ENCODE assay signal across 3 cellular contexts in the genomic region with DNA sequence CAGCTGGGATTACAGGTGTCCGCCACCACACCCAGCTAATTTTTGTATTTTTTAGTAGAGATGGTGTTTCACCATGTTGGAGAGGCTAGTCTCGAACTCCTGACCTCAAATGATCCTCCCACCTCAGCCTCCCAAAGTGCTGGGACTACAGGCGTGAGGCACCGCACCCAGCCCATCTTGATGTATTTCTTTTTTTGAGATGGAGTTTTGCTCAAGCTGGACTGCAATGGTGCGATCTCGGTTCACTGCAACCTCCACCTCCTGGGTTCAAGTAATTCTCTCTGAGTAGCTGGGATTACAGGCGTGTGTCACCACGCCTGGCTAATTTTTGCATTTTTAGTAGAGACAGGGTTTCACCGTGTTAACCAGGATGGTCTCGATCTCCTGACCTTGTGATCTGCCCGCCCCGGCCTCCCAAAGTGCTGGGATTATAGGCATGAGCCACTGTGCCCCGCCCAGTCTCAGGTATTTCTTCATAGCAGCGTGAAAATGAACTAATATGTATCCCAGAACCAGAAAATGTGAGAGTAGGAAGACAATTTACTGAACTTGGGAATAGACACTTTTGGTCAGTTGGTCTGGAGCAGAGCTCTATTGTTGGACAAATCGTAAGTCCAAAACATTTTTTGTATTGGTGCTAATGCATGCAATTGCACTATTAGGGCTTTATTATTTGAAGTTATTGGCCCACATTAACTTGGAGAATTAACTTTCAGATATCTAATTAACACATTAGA.
TF ChIP-seq lines count a peak whose summit lies in the region.

No MANE protein-coding gene starts in this region.

TF ChIP-seq in SK-N-SH treated with all-trans-retinoic acid at 6 μM for 48 hours, 23 proteins besides CTCF, POLR2A, EP300 and RAD21:
- TF ChIP-seq RARB (CRISPR knock-in tag; IDR thresholded peaks at IDR 0.05) (0 out of 2 replicates have a peak, but pooled peaks have one; percentile 67), PATZ1 (CRISPR knock-in tag; IDR thresholded peaks at IDR 0.05; ENCODE audit: borderline replicate concordance) (peak; percentile 79), CSRNP3 (CRISPR knock-in tag; IDR thresholded peaks at IDR 0.05) (peak; percentile 35; the same call in 1 of the 2 replicates), ZC3H10 (CRISPR knock-in tag; IDR thresholded peaks at IDR 0.05) (peak; percentile 6; the same call in 1 of the 2 replicates)

TF ChIP-seq in endothelial cell of umbilical vein, 7 proteins besides CTCF, POLR2A, EP300 and RAD21:
- peak; percentile 15 for TF ChIP-seq POLR2AphosphoS5 (IDR thresholded peaks at IDR 0.05; ENCODE audit: insufficient read depth, low read depth, low read length)

TF ChIP-seq in neural cell, 6 proteins besides CTCF, POLR2A, EP300 and RAD21:
- peak; percentile 55 for TF ChIP-seq POLR2AphosphoS5 (IDR thresholded peaks at IDR 0.05)
- TF ChIP-seq, protein P1, sequence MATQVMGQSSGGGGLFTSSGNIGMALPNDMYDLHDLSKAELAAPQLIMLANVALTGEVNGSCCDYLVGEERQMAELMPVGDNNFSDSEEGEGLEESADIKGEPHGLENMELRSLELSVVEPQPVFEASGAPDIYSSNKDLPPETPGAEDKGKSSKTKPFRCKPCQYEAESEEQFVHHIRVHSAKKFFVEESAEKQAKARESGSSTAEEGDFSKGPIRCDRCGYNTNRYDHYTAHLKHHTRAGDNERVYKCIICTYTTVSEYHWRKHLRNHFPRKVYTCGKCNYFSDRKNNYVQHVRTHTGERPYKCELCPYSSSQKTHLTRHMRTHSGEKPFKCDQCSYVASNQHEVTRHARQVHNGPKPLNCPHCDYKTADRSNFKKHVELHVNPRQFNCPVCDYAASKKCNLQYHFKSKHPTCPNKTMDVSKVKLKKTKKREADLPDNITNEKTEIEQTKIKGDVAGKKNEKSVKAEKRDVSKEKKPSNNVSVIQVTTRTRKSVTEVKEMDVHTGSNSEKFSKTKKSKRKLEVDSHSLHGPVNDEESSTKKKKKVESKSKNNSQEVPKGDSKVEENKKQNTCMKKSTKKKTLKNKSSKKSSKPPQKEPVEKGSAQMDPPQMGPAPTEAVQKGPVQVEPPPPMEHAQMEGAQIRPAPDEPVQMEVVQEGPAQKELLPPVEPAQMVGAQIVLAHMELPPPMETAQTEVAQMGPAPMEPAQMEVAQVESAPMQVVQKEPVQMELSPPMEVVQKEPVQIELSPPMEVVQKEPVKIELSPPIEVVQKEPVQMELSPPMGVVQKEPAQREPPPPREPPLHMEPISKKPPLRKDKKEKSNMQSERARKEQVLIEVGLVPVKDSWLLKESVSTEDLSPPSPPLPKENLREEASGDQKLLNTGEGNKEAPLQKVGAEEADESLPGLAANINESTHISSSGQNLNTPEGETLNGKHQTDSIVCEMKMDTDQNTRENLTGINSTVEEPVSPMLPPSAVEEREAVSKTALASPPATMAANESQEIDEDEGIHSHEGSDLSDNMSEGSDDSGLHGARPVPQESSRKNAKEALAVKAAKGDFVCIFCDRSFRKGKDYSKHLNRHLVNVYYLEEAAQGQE (IDR thresholded peaks at IDR 0.05; ENCODE audit: borderline replicate concordance), result peak; percentile 66
